12 cellular contexts compared by ENCODE assay signal in genomic region chr4:128163177-128164117, GRCh38.
A peak's percentile ranks its signal among the peaks of the same experiment; 100 is the strongest.
DNase-seq lines count a peak whose midpoint lies in the region; ATAC-seq, FAIRE-seq and TF ChIP-seq lines count a peak whose summit lies in the region.
"Had no signal": no experiment of that assay in that cellular context is flagged by ENCODE, and none has a peak within 500 bp of the region (broad histone marks: within the 10 kb centered on the region; RNA-seq: fewer than 3 reads in every experiment).

No MANE protein-coding gene starts in this region.

- intact Hi-C loops in Calu3 (cut with micrococcal nuclease; ENCODE audit: unreplicated experiment) (no loop called here), right lobe of liver (cut with DNase I) (no loop called here)

- H3K27ac Mint-ChIP-seq in Calu3 (ENCODE audit: unreplicated experiment), result peak overlapping the region; percentile 77

- FAIRE-seq in endometrium (lab: Jason Lieb, UNC), result peak; percentile 80

- TF ChIP-seq CTCF in Calu3 (IDR thresholded peaks at IDR 0.05; ENCODE audit: unreplicated experiment) (no peak), right lobe of liver (IDR thresholded peaks at IDR 0.05) (no peak), right atrium auricular region (IDR thresholded peaks at IDR 0.05) (no peak)

- 61% methylated on average over 4 of the region's 4 CpGs for WGBS in right lobe of liver (ENCODE audit: insufficient coverage, low coverage, low lambda C conversion rate, missing lambda C conversion rate)

- H3K4me3 Mint-ChIP-seq in Calu3 (ENCODE audit: low read depth, unreplicated experiment), result no peak overlapping the region

- H3K4me1 ChIP-seq in right lobe of liver (peaks cover 0 to 3% (median 0%) of the 10 kb centered on the region in 4 donors), right atrium auricular region (no peaks in the 10 kb centered on the region)

- H3K9me3 ChIP-seq in right lobe of liver (no peaks in the 10 kb centered on the region), right atrium auricular region (no peaks in the 10 kb centered on the region)

- peak overlapping the region; percentile 0 to 12 (median 11) for H3K27ac ChIP-seq in right lobe of liver
- H3K27ac ChIP-seq in right atrium auricular region, result no peak overlapping the region
- H3K27ac ChIP-seq: WERI-Rb-1 had no signal

- ATAC-seq in right lobe of liver, result peak; percentile 34 to 79 (median 47)

- no peak for TF ChIP-seq POLR2A in right lobe of liver (IDR thresholded peaks at IDR 0.05)

- H3K4me3 ChIP-seq in right lobe of liver, result no peak overlapping the region
- H3K4me3 ChIP-seq in right atrium auricular region, result no peak overlapping the region

- peaks cover 31% of the 10 kb centered on the region for H3K4me1 Mint-ChIP-seq in Calu3 (ENCODE audit: low read depth, unreplicated experiment)

- BruUV-seq in Calu3 (replicated peaks; lab: Mats Ljungman, UMichigan), result no TSS peak

- DNase-seq in Calu3, result no peak
- peak; percentile 89 for DNase-seq in M059J (ENCODE audit: low read depth)
- DNase-seq in right lobe of liver, result no peak
- no peak for DNase-seq in middle frontal gyrus (ENCODE audit: extremely low spot score, low spot score)
- DNase-seq in activated T-cell treated with anti-CD3 and anti-CD28 coated beads, Interleukin-2, amount 50 U/mL, for 1 hour, result no peak
- DNase-seq in NCI-H187 treated with DMSO at 0.1 percent for 48 hours (lab: John Stamatoyannopoulos, UW), result no peak
- DNase-seq in right atrium auricular region (ENCODE audit: low spot score), result no peak
- DNase-seq: activated effector memory CD4-positive, alpha-beta T cell treated with anti-CD3 and anti-CD28 coated beads, Interleukin-2, amount 50 U/mL, for 16 hours; effector memory CD4-positive, alpha-beta T cell; KG1; WERI-Rb-1 had no signal

- H3K36me3 ChIP-seq in right lobe of liver (no peaks in the 10 kb centered on the region), right atrium auricular region (no peaks in the 10 kb centered on the region)
- H3K36me3 ChIP-seq: WERI-Rb-1 had no signal

- CTCF ChIA-PET in Calu3 (lab: Charles Lee), result no interaction called here

- peaks cover 4% of the 10 kb centered on the region for H3K36me3 Mint-ChIP-seq in Calu3 (ENCODE audit: insufficient read depth, unreplicated experiment)

- no peaks in the 10 kb centered on the region for H3K27me3 Mint-ChIP-seq in Calu3 (ENCODE audit: unreplicated experiment)

- H3K27me3 ChIP-seq in right lobe of liver (no peaks in the 10 kb centered on the region), right atrium auricular region (no peaks in the 10 kb centered on the region)

- H3K9me3 Mint-ChIP-seq in Calu3 (ENCODE audit: low read depth, unreplicated experiment), result no peaks in the 10 kb centered on the region

Comparison
In these comparisons a context has a peak if more than half of its experiments do, and no peak if none do; other contexts are left out.
1. H3K27ac ChIP-seq: peak in right lobe of liver (3 of 3); none in right atrium auricular region (0 of 2).